1 cellular context compared by ENCODE assay signal in genomic region chr6:149395185-149395584, GRCh38.
TF ChIP-seq lines count a peak whose summit lies in the region.

No MANE protein-coding gene starts in this region.

TF ChIP-seq in WTC11, 78 proteins besides CTCF, POLR2A, EP300 and RAD21 (continued from another document):
- no peak for TF ChIP-seq ATF6 (CRISPR knock-in tag; IDR thresholded peaks at IDR 0.05)
- no peak for TF ChIP-seq NFE2L1 (CRISPR knock-in tag; IDR thresholded peaks at IDR 0.05)
- TF ChIP-seq USF1 (CRISPR knock-in tag; IDR thresholded peaks at IDR 0.05): no peak
- no peak for TF ChIP-seq OVOL2 (CRISPR knock-in tag; IDR thresholded peaks at IDR 0.05; ENCODE audit: borderline replicate concordance)
- TF ChIP-seq GRHL2 (CRISPR knock-in tag; IDR thresholded peaks at IDR 0.05; ENCODE audit: insufficient replicate concordance, severe bottlenecking): no peak
- TF ChIP-seq SMAD4 (CRISPR knock-in tag; IDR thresholded peaks at IDR 0.05): no peak
- no peak for TF ChIP-seq RELA (CRISPR knock-in tag; IDR thresholded peaks at IDR 0.05; ENCODE audit: borderline replicate concordance)
